ENCODE assay signal across 23 cellular contexts in the genomic region with DNA sequence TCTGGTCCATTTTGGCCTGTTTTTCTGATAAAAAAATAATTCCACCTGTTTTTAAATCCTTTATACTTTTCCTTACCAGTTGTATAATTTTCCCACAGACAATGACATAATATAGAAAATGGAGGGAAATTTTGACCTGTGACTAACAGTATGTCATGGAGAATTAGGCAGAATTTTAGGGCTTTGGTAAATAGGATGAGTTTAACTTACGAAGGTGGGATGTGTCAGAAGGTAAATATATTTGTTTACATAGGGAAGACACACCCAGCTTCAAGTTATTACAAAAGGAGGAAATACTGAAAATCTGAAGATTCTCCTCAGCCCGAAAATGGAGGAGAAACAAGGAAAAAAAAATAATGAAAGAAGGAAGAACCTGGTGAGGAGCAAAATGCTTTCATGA.
"Had no signal": no experiment of that assay in that cellular context is flagged by ENCODE, and none has a peak within 500 bp of the region (broad histone marks: within the 10 kb centered on the region; RNA-seq: fewer than 3 reads in every experiment).

No MANE protein-coding gene starts in this region.

- H3K27me3 ChIP-seq: cardiac muscle cell, Peyer's patch had no signal

- H3K27ac ChIP-seq: cardiac muscle cell, Peyer's patch had no signal

- H3K4me1 ChIP-seq: Peyer's patch had no signal

- H3K4me3 ChIP-seq: cardiac muscle cell, Peyer's patch had no signal

- FAIRE-seq: astrocyte, TTC549 had no signal

- DNase-seq: activated CD4-positive, alpha-beta memory T cell treated with anti-CD3 and anti-CD28 coated beads for 36 hours; activated CD4-positive, alpha-beta T cell treated with anti-CD3 and anti-CD28 coated beads, Interleukin-2, amount 10 ng/mL, durations not matched to agents 7 days and 5 days; activated CD4-positive, CD25-positive, alpha-beta regulatory T cell; activated CD8-positive, alpha-beta memory T cell treated with anti-CD3 and anti-CD28 coated beads for 24 hours; activated effector memory CD4-positive, alpha-beta T cell treated with anti-CD3 and anti-CD28 coated beads, Interleukin-2, amount 50 U/mL, for 16 hours; activated naive CD4-positive, alpha-beta T cell treated with Interleukin-2 at 50 U/mL for 16 hours; activated T-cell treated with anti-CD3 and anti-CD28 coated beads, Interleukin-2, amount 50 U/mL, for 4 hours; amygdala; Karpas-422; MM.1S; NCI-H1105; NCI-H1436; NCI-H1694 treated with DMSO at 0.1 percent for 48 hours; NCI-H2029 treated with DMSO at 0.1 percent for 48 hours; NCI-H446 treated with DMSO at 0.1 percent for 48 hours; NCI-H524 treated with DMSO at 0.1 percent for 48 hours; NCI-H82; Peyer's patch; SIG-M5; T1000 had no signal

- ATAC-seq: activated T-cell treated with anti-CD3 and anti-CD28 coated beads, Interleukin-2, amount 50 U/mL, for 4 hours had no signal

- H3K36me3 ChIP-seq: cardiac muscle cell, Peyer's patch had no signal

- H3K9me3 ChIP-seq: Peyer's patch had no signal
